1 cellular context compared by ENCODE assay signal in the genomic region with DNA sequence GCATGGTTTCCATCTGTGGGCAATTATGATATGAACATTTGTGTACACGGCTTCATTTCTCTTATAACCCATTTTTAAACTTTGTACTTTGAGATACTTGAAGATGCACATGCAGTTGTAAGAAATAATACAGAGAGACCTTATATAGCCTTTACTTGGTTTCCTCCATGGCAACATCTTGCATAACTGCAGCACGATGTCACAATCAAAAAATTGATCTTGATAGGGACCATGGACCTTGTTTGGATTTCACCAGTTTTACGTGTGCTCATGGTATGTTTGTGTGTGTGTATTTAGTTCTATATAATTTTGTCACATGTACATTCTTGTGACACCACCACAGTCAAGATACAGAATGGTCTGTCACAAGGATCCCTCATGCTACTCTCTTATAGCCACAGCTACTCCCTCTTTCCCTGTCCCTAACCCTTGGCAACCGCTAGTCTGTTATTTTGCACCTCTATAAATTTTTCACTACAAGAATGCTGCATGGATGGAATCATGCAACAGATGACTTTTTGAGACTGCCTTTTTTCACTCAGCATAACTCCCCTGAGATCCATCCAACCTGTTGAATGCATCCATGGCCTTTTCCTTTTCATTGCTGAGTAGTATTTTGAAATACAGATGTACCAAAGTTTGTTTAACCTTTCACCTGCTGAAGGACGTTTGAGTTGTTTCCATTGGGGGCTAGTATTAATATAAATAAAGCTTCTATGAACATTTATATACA.
TF ChIP-seq lines count a peak whose summit lies in the region.

No MANE protein-coding gene starts in this region.

TF ChIP-seq in K562, 482 proteins besides CTCF, POLR2A, EP300 and RAD21:
- TF ChIP-seq CEBPG (CRISPR knock-in tag; IDR thresholded peaks at IDR 0.05) (no peak), CEBPG (tag; conservative IDR thresholded peaks at IDR 0.05 in 1 of 2, IDR thresholded peaks at IDR 0.05 in 1 of 2) (peak; percentile 27 to 72; a peak in 3 of 4 replicates), CEBPB (tag; IDR thresholded peaks at IDR 0.05) (peak; percentile 50), ZNF146 (CRISPR knock-in tag; IDR thresholded peaks at IDR 0.05; ENCODE audit: unreplicated experiment) (peak; percentile 42), NFIC (IDR thresholded peaks at IDR 0.05) (no peak), ZNF175 (CRISPR knock-in tag; IDR thresholded peaks at IDR 0.05; ENCODE audit: low read depth) (peak; percentile 60; the same call in 1 of the 2 replicates)
